Comparison of ENCODE assay signal across 18 cellular contexts in genomic region chr6:22042713-22043112, GRCh38.
DNase-seq lines count a peak whose midpoint lies in the region; TF ChIP-seq lines count a peak whose summit lies in the region.
"Had no signal": no experiment of that assay in that cellular context is flagged by ENCODE, and none has a peak within 500 bp of the region (broad histone marks: within the 10 kb centered on the region; RNA-seq: fewer than 3 reads in every experiment).

No MANE protein-coding gene starts in this region.

- H3K9ac ChIP-seq in endodermal cell (ENCODE audit: extremely low read depth, low read length, poor library complexity, severe bottlenecking): no peak overlapping the region
- H3K9ac ChIP-seq: BLaER1 treated with 17β-estradiol and CSF1 and Interleukin-3, amounts not matched to agents 10 nM and 100 nM had no signal

- H3K27ac Mint-ChIP-seq in endodermal cell (peak overlapping the region; percentile 20), mesothelial cell of epicardium (peak overlapping the region; percentile 67)

- TF ChIP-seq CTCF in endodermal cell (conservative IDR thresholded peaks at IDR 0.05) (no peak), mesothelial cell of epicardium (IDR thresholded peaks at IDR 0.05; ENCODE audit: unreplicated experiment) (no peak), thyroid gland (IDR thresholded peaks at IDR 0.05) (no peak)

- peak; percentile 28 for DNase-seq in M059J (ENCODE audit: low read depth)
- DNase-seq in endodermal cell: no peak
- no peak for DNase-seq in mesothelial cell of epicardium (ENCODE audit: low spot score in 2 of 2, unreplicated experiment in 2 of 2)
- no peak for DNase-seq in thyroid gland
- DNase-seq in COLO829 (ENCODE audit: low spot score): no peak
- DNase-seq in posterior cingulate gyrus: no peak
- DNase-seq in activated CD4-positive, alpha-beta T cell treated with anti-CD3 and anti-CD28 coated beads, Interleukin-2, amount 50 U/mL, for 4 hours: no peak
- DNase-seq in NCI-H510A (lab: John Stamatoyannopoulos, UW): no peak
- DNase-seq: activated CD8-positive, alpha-beta memory T cell treated with anti-CD3 and anti-CD28 coated beads, Interleukin-2, amount 50 U/mL, for 4 hours; HFFc6; left colon; NCI-H1694; stimulated activated CD4-positive, alpha-beta T cell treated with anti-CD3 and anti-CD28 coated beads, Interleukin-1b, Interleukin-23, amount 100 ng/mL, for 48 hours had no signal

- H3K4me1 Mint-ChIP-seq in endodermal cell (peaks cover 10% of the 10 kb centered on the region), mesothelial cell of epicardium (peaks cover 18% of the 10 kb centered on the region)

- H3K4me1 ChIP-seq in endodermal cell (ENCODE audit: control insufficient read depth, insufficient read depth, low read length) (no peaks in the 10 kb centered on the region), thyroid gland (peaks cover 0 to 14% of the 10 kb centered on the region in 2 donors)
- H3K4me1 ChIP-seq: adrenal gland had no signal

- H3K4me3 Mint-ChIP-seq in endodermal cell (no peak overlapping the region), mesothelial cell of epicardium (no peak overlapping the region)
- H3K4me3 Mint-ChIP-seq: HFFc6 had no signal

- H3K9me3 Mint-ChIP-seq in endodermal cell: peaks cover 18% of the 10 kb centered on the region
- H3K9me3 Mint-ChIP-seq in mesothelial cell of epicardium: peaks cover 21% of the 10 kb centered on the region

- no peak overlapping the region for H3K4me3 ChIP-seq in endodermal cell (ENCODE audit: low read length)
- H3K4me3 ChIP-seq in thyroid gland (replicated peaks in 1 of 3): no peak overlapping the region
- H3K4me3 ChIP-seq: adrenal gland; BLaER1 treated with 17β-estradiol and CSF1 and Interleukin-3, amounts not matched to agents 10 nM and 100 nM; SK-N-MC had no signal

- TF ChIP-seq POLR2A in thyroid gland (IDR thresholded peaks at IDR 0.05): no peak

- H3K27me3 Mint-ChIP-seq in endodermal cell (ENCODE audit: insufficient read depth) (no peaks in the 10 kb centered on the region), mesothelial cell of epicardium (ENCODE audit: low read depth) (no peaks in the 10 kb centered on the region)

- H3K27ac ChIP-seq in endodermal cell (ENCODE audit: low read depth, low read length) (no peak overlapping the region), thyroid gland (peak overlapping the region in 2 of 3 donors; percentile 21 to 39)
- H3K27ac ChIP-seq: neutrophil, SK-N-MC, VCaP had no signal

- H3K36me3 ChIP-seq in endodermal cell (ENCODE audit: control insufficient read depth, insufficient read depth, low read length) (peaks cover 68% of the 10 kb centered on the region), thyroid gland (no peaks in the 10 kb centered on the region)
- H3K36me3 ChIP-seq: adrenal gland, neutrophil had no signal

- H3K9me3 ChIP-seq in endodermal cell (ENCODE audit: control insufficient read depth, low read length) (peaks cover 33% of the 10 kb centered on the region), thyroid gland (no peaks in the 10 kb centered on the region)
- H3K9me3 ChIP-seq: adrenal gland, neutrophil had no signal

- intact Hi-C loops in thyroid gland (cut with DNase I): no loop called here
- intact Hi-C loops in posterior cingulate gyrus (cut with DNase I): no loop called here

- H3K27me3 ChIP-seq in endodermal cell (ENCODE audit: control insufficient read depth, insufficient read depth, low read length, poor library complexity, severe bottlenecking) (no peaks in the 10 kb centered on the region), thyroid gland (no peaks in the 10 kb centered on the region)
- H3K27me3 ChIP-seq: adrenal gland; BLaER1 treated with 17β-estradiol and CSF1 and Interleukin-3, amounts not matched to agents 10 nM and 100 nM; neutrophil had no signal

- H3K36me3 Mint-ChIP-seq in endodermal cell (ENCODE audit: low read depth) (peaks cover 53% of the 10 kb centered on the region), mesothelial cell of epicardium (peaks cover 52% of the 10 kb centered on the region)
